In genomic region chr15:90022905-90023700, GRCh38 we compare ENCODE assay signal across 20 cellular contexts. TPM values are rescaled to one million over a fixed set of nuclear protein-coding genes. Genes with fewer than 3 reads are reported as not detected.
DNase-seq lines count a peak whose midpoint lies in the region; ATAC-seq and TF ChIP-seq lines count a peak whose summit lies in the region.
"Had no signal": no experiment of that assay in that cellular context is flagged by ENCODE, and none has a peak within 500 bp of the region (broad histone marks: within the 10 kb centered on the region; RNA-seq: fewer than 3 reads in every experiment).

No MANE protein-coding gene starts in this region.

- no peak overlapping the region for H3K27ac Mint-ChIP-seq in activated CD8-positive, alpha-beta memory T cell treated with anti-CD3 and anti-CD28 coated beads, Interleukin-2, amount 10 ng/mL, durations not matched to agents 7 days and 5 days
- H3K27ac Mint-ChIP-seq in endodermal cell (no peak overlapping the region), endothelial cell (ENCODE audit: unreplicated experiment) (no peak overlapping the region)
- H3K27ac Mint-ChIP-seq: B cell; CD4-positive, alpha-beta T cell had no signal

- peaks cover 2% of the 10 kb centered on the region for H3K36me3 Mint-ChIP-seq in activated CD8-positive, alpha-beta memory T cell treated with anti-CD3 and anti-CD28 coated beads, Interleukin-2, amount 10 ng/mL, durations not matched to agents 7 days and 5 days
- H3K36me3 Mint-ChIP-seq in endodermal cell (ENCODE audit: low read depth): peaks cover 5% of the 10 kb centered on the region
- H3K36me3 Mint-ChIP-seq in endothelial cell (ENCODE audit: low read depth, unreplicated experiment): peaks cover 17% of the 10 kb centered on the region

- no peak for ATAC-seq in activated CD8-positive, alpha-beta memory T cell treated with anti-CD3 and anti-CD28 coated beads, Interleukin-2, amount 10 ng/mL, durations not matched to agents 7 days and 5 days
- peak; percentile 50 for ATAC-seq in mucosa of descending colon
- ATAC-seq: GM12878 had no signal

- no peak overlapping the region for H3K9ac ChIP-seq in endodermal cell (ENCODE audit: extremely low read depth, low read length, poor library complexity, severe bottlenecking)
- H3K9ac ChIP-seq: GM23248 had no signal

- WGBS in endodermal cell (ENCODE audit: insufficient coverage in 1 of 2, insufficient read length in 1 of 2), 2 experiments: 75 to 92% methylated on average over 2 to 5 of the region's 6 CpGs

- H3K4me1 ChIP-seq in endodermal cell (ENCODE audit: control insufficient read depth, insufficient read depth, low read length): peaks cover 7% of the 10 kb centered on the region
- H3K4me1 ChIP-seq in mucosa of descending colon (ENCODE audit: low read depth): peaks cover 24% of the 10 kb centered on the region
- H3K4me1 ChIP-seq in osteoblast (ENCODE audit: insufficient read depth, low read length): no peaks in the 10 kb centered on the region

- H3K79me2 ChIP-seq in osteoblast (ENCODE audit: insufficient read depth, low read length): peaks cover 57% of the 10 kb centered on the region

- H3K27ac ChIP-seq in endodermal cell (ENCODE audit: low read depth, low read length): no peak overlapping the region
- H3K27ac ChIP-seq in osteoblast (ENCODE audit: low read depth, low read length): no peak overlapping the region
- H3K27ac ChIP-seq: GM23248 had no signal

- no peak overlapping the region for H3K4me3 ChIP-seq in endodermal cell (ENCODE audit: low read length)
- H3K4me3 ChIP-seq in mucosa of descending colon: no peak overlapping the region
- H3K4me3 ChIP-seq in osteoblast (ENCODE audit: insufficient read depth, low read length): no peak overlapping the region
- H3K4me3 ChIP-seq: GM12878, GM23248 had no signal

- TF ChIP-seq CTCF in endodermal cell (conservative IDR thresholded peaks at IDR 0.05) (no peak), mucosa of descending colon (IDR thresholded peaks at IDR 0.05) (no peak), osteoblast (IDR thresholded peaks at IDR 0.05; ENCODE audit: extremely low read depth, low read depth, low read length) (no peak), endothelial cell (IDR thresholded peaks at IDR 0.05; ENCODE audit: unreplicated experiment) (no peak)

- no peak overlapping the region for H2AFZ ChIP-seq in osteoblast (ENCODE audit: low read length)
- H2AFZ ChIP-seq: GM23248 had no signal

- intact Hi-C loops in mucosa of descending colon (cut with DNase I, micrococcal nuclease): no loop called here

- H3K4me3 Mint-ChIP-seq in activated CD8-positive, alpha-beta memory T cell treated with anti-CD3 and anti-CD28 coated beads, Interleukin-2, amount 10 ng/mL, durations not matched to agents 7 days and 5 days: no peak overlapping the region
- H3K4me3 Mint-ChIP-seq in endodermal cell (no peak overlapping the region), endothelial cell (ENCODE audit: unreplicated experiment) (no peak overlapping the region)
- H3K4me3 Mint-ChIP-seq: B cell; CD4-positive, alpha-beta T cell had no signal

- peaks cover 8% of the 10 kb centered on the region for H3K4me1 Mint-ChIP-seq in activated CD8-positive, alpha-beta memory T cell treated with anti-CD3 and anti-CD28 coated beads, Interleukin-2, amount 10 ng/mL, durations not matched to agents 7 days and 5 days
- H3K4me1 Mint-ChIP-seq in endodermal cell (peaks cover 15% of the 10 kb centered on the region), endothelial cell (ENCODE audit: unreplicated experiment) (peaks cover 52% of the 10 kb centered on the region)

- peaks cover under 1% of the 10 kb centered on the region for H3K36me3 ChIP-seq in endodermal cell (ENCODE audit: control insufficient read depth, insufficient read depth, low read length)
- H3K36me3 ChIP-seq in mucosa of descending colon (ENCODE audit: low read depth): no peaks in the 10 kb centered on the region
- H3K36me3 ChIP-seq in osteoblast (ENCODE audit: insufficient read depth, low read length): peaks cover 2% of the 10 kb centered on the region

- CTCF ChIA-PET in activated CD8-positive, alpha-beta memory T cell treated with anti-CD3 and anti-CD28 coated beads, Interleukin-2, amount 10 ng/mL, durations not matched to agents 7 days and 5 days (lab: Charles Lee): interaction anchor here (0.5 to 1.7 kb wide), 3 partner anchors 10 to 1122 kb away, joined by 3 to 4 read pairs (median 3); no protein-coding TSS in a partner anchor

- H3K9me3 Mint-ChIP-seq in activated CD8-positive, alpha-beta memory T cell treated with anti-CD3 and anti-CD28 coated beads, Interleukin-2, amount 10 ng/mL, durations not matched to agents 7 days and 5 days (ENCODE audit: low read depth): no peaks in the 10 kb centered on the region
- H3K9me3 Mint-ChIP-seq in endodermal cell (no peaks in the 10 kb centered on the region), endothelial cell (ENCODE audit: unreplicated experiment) (no peaks in the 10 kb centered on the region)
- H3K9me3 Mint-ChIP-seq: CD4-positive, alpha-beta T cell had no signal

- peak; percentile 40 for DNase-seq in activated CD8-positive, alpha-beta memory T cell treated with anti-CD3 and anti-CD28 coated beads, Interleukin-2, amount 50 U/mL, for 48 hours
- DNase-seq in activated CD8-positive, alpha-beta memory T cell treated with anti-CD3 and anti-CD28 coated beads, Interleukin-2, amount 10 ng/mL, durations not matched to agents 7 days and 5 days: no peak
- peak; percentile 24 for DNase-seq in endodermal cell
- DNase-seq in mucosa of descending colon: peak in 1 of 3 donors; percentile 17
- DNase-seq in osteoblast (ENCODE audit: insufficient read length, low spot score, missing footprints): no peak
- no peak for DNase-seq in endothelial cell (ENCODE audit: low spot score)
- DNase-seq in NCI-H69 (lab: John Stamatoyannopoulos, UW): no peak
- DNase-seq: CD4-positive, alpha-beta T cell; GM23248; HCEC 1CT; KBM-7; NCI-H1694 treated with DMSO at 0.1 percent for 48 hours; NCI-H2227 treated with DMSO at 0.1 percent for 48 hours; NCI-H510A treated with DMSO at 0.1 percent for 48 hours; NCI-H82; OCI-M1; SHP77 treated with DMSO at 0.1 percent for 48 hours had no signal

- H4K20me1 ChIP-seq in osteoblast (ENCODE audit: insufficient read depth, low read length): peaks cover 41% of the 10 kb centered on the region

- H3K9me3 ChIP-seq in endodermal cell (ENCODE audit: control insufficient read depth, low read length) (no peaks in the 10 kb centered on the region), mucosa of descending colon (no peaks in the 10 kb centered on the region), osteoblast (ENCODE audit: low read depth, low read length) (no peaks in the 10 kb centered on the region)
- H3K9me3 ChIP-seq: Caco-2 had no signal

- no peak overlapping the region for H3K4me2 ChIP-seq in osteoblast (ENCODE audit: insufficient read depth, low read length)

- H3K27me3 ChIP-seq in endodermal cell (ENCODE audit: control insufficient read depth, insufficient read depth, low read length, poor library complexity, severe bottlenecking) (no peaks in the 10 kb centered on the region), osteoblast (ENCODE audit: insufficient read depth, low read length) (no peaks in the 10 kb centered on the region)

- no peaks in the 10 kb centered on the region for H3K27me3 Mint-ChIP-seq in activated CD8-positive, alpha-beta memory T cell treated with anti-CD3 and anti-CD28 coated beads, Interleukin-2, amount 10 ng/mL, durations not matched to agents 7 days and 5 days
- H3K27me3 Mint-ChIP-seq in endodermal cell (ENCODE audit: insufficient read depth) (no peaks in the 10 kb centered on the region), endothelial cell (ENCODE audit: unreplicated experiment) (peaks cover 12% of the 10 kb centered on the region)
- H3K27me3 Mint-ChIP-seq: B cell; CD4-positive, alpha-beta T cell had no signal

RNA-seq across cellular contexts. Expression of gene ZNF710, which starts 22.0 kb away (rescaled TPM):
- 10 to 100 TPM; 14.1 to 16.6 TPM for total RNA-seq in activated CD8-positive, alpha-beta memory T cell treated with anti-CD3 and anti-CD28 coated beads, Interleukin-2, amount 10 ng/mL, durations not matched to agents 7 days and 5 days
- total RNA-seq in endodermal cell (10 to 100 TPM; 31.8 to 39.1 TPM), mucosa of descending colon (10 to 100 TPM; 30.9 to 42.7 (median 40.2) TPM), osteoblast (10.3 and 10.9 TPM in 2 replicates), endothelial cell (ENCODE audit: unreplicated experiment) (129 TPM)
- 37.1 TPM for polyA plus RNA-seq in endodermal cell (2013, experiment 1 of 2)
- 33.8 TPM for polyA plus RNA-seq in endodermal cell (2013, experiment 2 of 2)

Comparison
In these comparisons a context has a peak if more than half of its experiments do, and no peak if none do; other contexts are left out.
1. DNase-seq: peak in activated CD8-positive, alpha-beta memory T cell treated with anti-CD3 and anti-CD28 coated beads, Interleukin-2, amount 50 U/mL, for 48 hours (single experiment) and endodermal cell (single experiment); none in activated CD8-positive, alpha-beta memory T cell treated with anti-CD3 and anti-CD28 coated beads, Interleukin-2, amount 10 ng/mL, durations not matched to agents 7 days and 5 days (single experiment), osteoblast (single experiment), endothelial cell (single experiment) and NCI-H69 (single experiment).